In the genomic region with DNA sequence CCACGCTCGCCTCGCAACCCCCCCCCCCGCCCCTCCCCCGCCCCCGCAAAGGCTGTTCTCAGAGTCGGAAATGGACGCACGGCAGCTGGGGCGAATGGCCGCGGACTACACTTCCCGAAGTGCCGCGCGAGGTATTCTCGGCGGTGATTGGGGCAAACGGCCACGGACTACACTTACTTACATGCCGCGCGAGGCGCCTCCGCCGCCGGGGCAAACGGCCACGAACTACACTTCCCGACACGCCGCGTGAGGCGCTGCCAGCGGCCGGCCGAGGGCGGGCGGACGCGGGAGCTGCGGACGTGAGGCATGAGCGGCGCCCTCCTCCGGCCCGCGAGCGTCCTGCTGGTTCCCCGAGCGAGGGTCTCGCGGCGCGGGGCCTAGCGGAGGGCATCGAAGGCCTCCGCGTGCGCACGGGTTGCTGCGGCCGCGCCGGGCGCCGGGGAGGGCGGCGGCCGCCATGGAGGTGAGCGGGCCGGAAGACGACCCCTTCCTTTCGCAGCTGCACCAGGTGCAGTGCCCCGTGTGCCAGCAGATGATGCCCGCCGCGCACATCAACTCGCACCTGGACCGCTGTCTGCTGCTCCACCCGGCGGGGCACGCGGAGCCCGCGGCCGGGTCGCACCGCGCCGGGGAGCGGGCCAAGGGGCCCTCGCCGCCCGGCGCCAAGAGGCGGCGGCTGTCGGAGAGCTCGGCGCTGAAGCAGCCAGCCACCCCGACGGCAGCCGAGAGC, we compare ENCODE assay signal across 8 cellular contexts. TPM values are rescaled to one million over a fixed set of nuclear protein-coding genes. Genes with fewer than 3 reads are reported as not detected.
DNase-seq lines count a peak whose midpoint lies in the region; ATAC-seq and TF ChIP-seq lines count a peak whose summit lies in the region.

Gene WRNIP1, plus strand, starts transcription at position 228 of the 730 bp plus-strand sequence. Its CDS starts 230 bp downstream, at position 458.

- H2AFZ ChIP-seq in DND-41 (ENCODE audit: low read depth, low read length) = peak within 1 kb of the TSS; percentile 96
- H2AFZ ChIP-seq in GM23248 = peak within 1 kb of the TSS; percentile 92

- TF ChIP-seq CTCF in DND-41 (IDR thresholded peaks at IDR 0.05; ENCODE audit: borderline replicate concordance, extremely low read depth, low read length, poor library complexity, severe bottlenecking) = peak; percentile 62

- H3K9me2 ChIP-seq in GM23248 (ENCODE audit: insufficient read depth) = no peaks in the 10 kb centered on the region

- H3K27me3 Mint-ChIP-seq in activated T-helper 1 cell treated with anti-CD3 and anti-CD28 coated beads, Interleukin-12 subunit alpha, Interleukin-12 subunit beta, Interleukin-2, Interleukin-4 antibody, amounts not matched to agents 30 ng/mL and 10 ng/mL and 1 ng/mL, durations not matched to agents 14 hours and 24 hours and 36 hours (ENCODE audit: insufficient read depth) = no peaks in the 10 kb centered on the region
- H3K27me3 Mint-ChIP-seq in naive thymus-derived CD4-positive, alpha-beta T cell = no peaks in the 10 kb centered on the region
- no peaks in the 10 kb centered on the region for H3K27me3 Mint-ChIP-seq in stimulated activated naive B cell treated with anti-CD40 and anti-IgM and Interleukin-4, amounts not matched to agents 10 μg/mL and 1 μg/mL and 100 μg/mL, for 72 hours

- intact Hi-C loops in activated T-helper 1 cell treated with anti-CD3 and anti-CD28 coated beads, Interleukin-12 subunit alpha, Interleukin-12 subunit beta, Interleukin-2, Interleukin-4 antibody, amounts not matched to agents 30 ng/mL and 10 ng/mL and 1 ng/mL, durations not matched to agents 14 hours and 24 hours and 36 hours (cut with micrococcal nuclease) = loop anchor here (1.0 to 10.0 kb wide), 13 partner anchors 137 to 1372 kb away; partner anchors contain the start of genes BPHL, ECI2, GMDS and NQO2
- intact Hi-C loops in naive thymus-derived CD4-positive, alpha-beta T cell (cut with micrococcal nuclease) = loop anchor here (1.0 to 10.0 kb wide), 24 partner anchors 75 to 1370 kb away; partner anchors contain the start of genes BPHL (in 2 of the 2), ECI2 (in 2 of the 2), GMDS (in 2 of the 2) and PSMG4 (in 2 of the 2)

- in situ Hi-C loops in GM23248 (cut with MboI) = no loop called here

- H3K4me2 ChIP-seq in DND-41 (ENCODE audit: insufficient read depth, low read length) (peak within 1 kb of the TSS; percentile 85), GM23248 (ENCODE audit: unreplicated experiment) (peak within 1 kb of the TSS; percentile 86)

- peak within 1 kb of the TSS; percentile 90 for H3K27ac ChIP-seq in DND-41 (ENCODE audit: low read length)
- H3K27ac ChIP-seq in GM23248 = peak within 1 kb of the TSS; percentile 97
- peak within 1 kb of the TSS; percentile 88 for H3K27ac ChIP-seq in naive thymus-derived CD4-positive, alpha-beta T cell (ENCODE audit: low read depth, low read length)

- peaks cover 22% of the 10 kb centered on the region for H3F3A ChIP-seq in GM23248 (ENCODE audit: insufficient read depth)

- H4K20me1 ChIP-seq in DND-41 (ENCODE audit: insufficient read depth, low read length) (peaks cover 41% of the 10 kb centered on the region), GM23248 (ENCODE audit: insufficient read depth) (no peaks in the 10 kb centered on the region; the same call in 1 of the 2 replicates)

- DNase-seq in DND-41 (peak; percentile 97), GM23248 (peak; percentile 100), Kasumi-1 (lab: John Stamatoyannopoulos, UW) (peak; percentile 96 to 97), RKO (ENCODE audit: low spot score) (peak; percentile 99), fibroblast of gingiva (ENCODE audit: low read depth) (peak; percentile 100)
- DNase-seq in activated T-helper 1 cell treated with anti-CD3 and anti-CD28 coated beads, Interleukin-12 subunit alpha, Interleukin-12 subunit beta, Interleukin-2, Interleukin-4 antibody, amounts not matched to agents 30 ng/mL and 10 ng/mL and 1 ng/mL, durations not matched to agents 14 hours and 24 hours and 36 hours (ENCODE audit: low spot score) = peak; percentile 95
- peak; percentile 89 to 97 (median 97) for DNase-seq in naive thymus-derived CD4-positive, alpha-beta T cell
- peak; percentile 98 for DNase-seq in stimulated activated naive B cell treated with anti-CD40 and anti-IgM and Interleukin-4, amounts not matched to agents 10 μg/mL and 1 μg/mL and 100 μg/mL, for 72 hours

- peaks cover 52% of the 10 kb centered on the region for H3K4me1 Mint-ChIP-seq in activated T-helper 1 cell treated with anti-CD3 and anti-CD28 coated beads, Interleukin-12 subunit alpha, Interleukin-12 subunit beta, Interleukin-2, Interleukin-4 antibody, amounts not matched to agents 30 ng/mL and 10 ng/mL and 1 ng/mL, durations not matched to agents 14 hours and 24 hours and 36 hours (ENCODE audit: low read depth)
- H3K4me1 Mint-ChIP-seq in naive thymus-derived CD4-positive, alpha-beta T cell = peaks cover 27 to 54% (median 50%) of the 10 kb centered on the region in 7 donors
- peaks cover 26 to 35% of the 10 kb centered on the region in 2 donors for H3K4me1 Mint-ChIP-seq in stimulated activated naive B cell treated with anti-CD40 and anti-IgM and Interleukin-4, amounts not matched to agents 10 μg/mL and 1 μg/mL and 100 μg/mL, for 72 hours

- H3K4me3 ChIP-seq in DND-41 (ENCODE audit: low read depth in 1 of 2, low read length in 2 of 2) = peak within 1 kb of the TSS; percentile 93 to 96
- peak within 1 kb of the TSS; percentile 92 for H3K4me3 ChIP-seq in GM23248
- peak within 1 kb of the TSS; percentile 76 for H3K4me3 ChIP-seq in naive thymus-derived CD4-positive, alpha-beta T cell (ENCODE audit: low read length)

- H3K27ac Mint-ChIP-seq in activated T-helper 1 cell treated with anti-CD3 and anti-CD28 coated beads, Interleukin-12 subunit alpha, Interleukin-12 subunit beta, Interleukin-2, Interleukin-4 antibody, amounts not matched to agents 30 ng/mL and 10 ng/mL and 1 ng/mL, durations not matched to agents 14 hours and 24 hours and 36 hours = peak within 1 kb of the TSS; percentile 98
- peak within 1 kb of the TSS; percentile 89 to 100 (median 99) for H3K27ac Mint-ChIP-seq in naive thymus-derived CD4-positive, alpha-beta T cell
- peak within 1 kb of the TSS; percentile 100 for H3K27ac Mint-ChIP-seq in stimulated activated naive B cell treated with anti-CD40 and anti-IgM and Interleukin-4, amounts not matched to agents 10 μg/mL and 1 μg/mL and 100 μg/mL, for 72 hours

- peak; percentile 90 for ATAC-seq in DND-41 (ENCODE audit: insufficient read depth, low read depth)
- peak; percentile 90 for ATAC-seq in naive thymus-derived CD4-positive, alpha-beta T cell
- ATAC-seq in stimulated activated naive B cell treated with anti-CD40 and anti-IgM and Interleukin-4, amounts not matched to agents 10 μg/mL and 1 μg/mL and 100 μg/mL, for 72 hours (replicated peaks) = peak; percentile 90 to 93

- no peaks in the 10 kb centered on the region for H3K9me3 ChIP-seq in DND-41 (ENCODE audit: insufficient read depth, low read length, severe bottlenecking)
- no peaks in the 10 kb centered on the region for H3K9me3 ChIP-seq in GM23248 (ENCODE audit: low read depth)
- no peaks in the 10 kb centered on the region for H3K9me3 ChIP-seq in naive thymus-derived CD4-positive, alpha-beta T cell (ENCODE audit: control insufficient read depth in 2 of 3, low read length in 3 of 3)

- POLR2A ChIA-PET in naive thymus-derived CD4-positive, alpha-beta T cell (lab: Charles Lee) = interaction anchor here (0.6 to 4.2 kb wide), 14 partner anchors 8 to 1191 kb away, joined by 3 to 23 read pairs (median 5); partner anchors contain the start of genes RIPK1 and SERPINB1

- H3K4me1 ChIP-seq in DND-41 (ENCODE audit: insufficient read depth, low read length) (peaks cover 43% of the 10 kb centered on the region), GM23248 (ENCODE audit: insufficient read depth) (peaks cover 28% of the 10 kb centered on the region)
- peaks cover 30 to 31% of the 10 kb centered on the region in 2 donors for H3K4me1 ChIP-seq in naive thymus-derived CD4-positive, alpha-beta T cell (ENCODE audit: control insufficient read depth in 2 of 2, insufficient read depth in 2 of 2, low read length in 2 of 2)

- H3K36me3 Mint-ChIP-seq in activated T-helper 1 cell treated with anti-CD3 and anti-CD28 coated beads, Interleukin-12 subunit alpha, Interleukin-12 subunit beta, Interleukin-2, Interleukin-4 antibody, amounts not matched to agents 30 ng/mL and 10 ng/mL and 1 ng/mL, durations not matched to agents 14 hours and 24 hours and 36 hours (ENCODE audit: low read depth) = peaks cover 19% of the 10 kb centered on the region
- peaks cover 0 to 13% (median 6%) of the 10 kb centered on the region in 5 donors for H3K36me3 Mint-ChIP-seq in naive thymus-derived CD4-positive, alpha-beta T cell
- peaks cover 3 to 15% of the 10 kb centered on the region in 2 donors for H3K36me3 Mint-ChIP-seq in stimulated activated naive B cell treated with anti-CD40 and anti-IgM and Interleukin-4, amounts not matched to agents 10 μg/mL and 1 μg/mL and 100 μg/mL, for 72 hours

- no peaks in the 10 kb centered on the region for H3K9me3 Mint-ChIP-seq in activated T-helper 1 cell treated with anti-CD3 and anti-CD28 coated beads, Interleukin-12 subunit alpha, Interleukin-12 subunit beta, Interleukin-2, Interleukin-4 antibody, amounts not matched to agents 30 ng/mL and 10 ng/mL and 1 ng/mL, durations not matched to agents 14 hours and 24 hours and 36 hours
- H3K9me3 Mint-ChIP-seq in naive thymus-derived CD4-positive, alpha-beta T cell = peaks cover 0 to 2% (median 0%) of the 10 kb centered on the region in 11 donors
- H3K9me3 Mint-ChIP-seq in stimulated activated naive B cell treated with anti-CD40 and anti-IgM and Interleukin-4, amounts not matched to agents 10 μg/mL and 1 μg/mL and 100 μg/mL, for 72 hours = peaks cover 0 to 2% of the 10 kb centered on the region in 2 donors

- CTCF ChIA-PET in naive thymus-derived CD4-positive, alpha-beta T cell (lab: Charles Lee) = interaction anchor here (0.6 to 1.0 kb wide), 2 partner anchors 60 to 175 kb away, joined by 3 read pairs; no protein-coding TSS in a partner anchor

- WGBS in GM23248 (ENCODE audit: low coverage in 1 of 2, low lambda C conversion rate in 2 of 2, missing lambda C conversion rate in 2 of 2), 2 experiments = 0% methylated on average over 77 to 82 of the region's 104 CpGs

- peaks cover 37% of the 10 kb centered on the region for H3K36me3 ChIP-seq in DND-41 (ENCODE audit: insufficient read depth, low read length)
- H3K36me3 ChIP-seq in GM23248 (ENCODE audit: low read depth) = 0 out of 2 replicates have a peak, but pooled peaks cover 9% of the 10 kb centered on the region
- H3K36me3 ChIP-seq in naive thymus-derived CD4-positive, alpha-beta T cell (ENCODE audit: control insufficient read depth in 2 of 3, insufficient read depth in 3 of 3, low read length in 3 of 3) = peaks cover 0 to 5% (median 4%) of the 10 kb centered on the region in 3 experiments

- H3K4me3 Mint-ChIP-seq in activated T-helper 1 cell treated with anti-CD3 and anti-CD28 coated beads, Interleukin-12 subunit alpha, Interleukin-12 subunit beta, Interleukin-2, Interleukin-4 antibody, amounts not matched to agents 30 ng/mL and 10 ng/mL and 1 ng/mL, durations not matched to agents 14 hours and 24 hours and 36 hours = peak within 1 kb of the TSS; percentile 96
- H3K4me3 Mint-ChIP-seq in naive thymus-derived CD4-positive, alpha-beta T cell = peak within 1 kb of the TSS; percentile 86 to 96 (median 94)
- peak within 1 kb of the TSS; percentile 94 to 97 for H3K4me3 Mint-ChIP-seq in stimulated activated naive B cell treated with anti-CD40 and anti-IgM and Interleukin-4, amounts not matched to agents 10 μg/mL and 1 μg/mL and 100 μg/mL, for 72 hours

- peak within 1 kb of the TSS; percentile 91 for H3K9ac ChIP-seq in DND-41 (ENCODE audit: low read depth, low read length)
- H3K9ac ChIP-seq in GM23248 = peak within 1 kb of the TSS; percentile 94

- H3K27me3 ChIP-seq in DND-41 (ENCODE audit: insufficient read depth, low read length, poor library complexity) = no peaks in the 10 kb centered on the region
- H3K27me3 ChIP-seq in GM23248 (replicated peaks; ENCODE audit: insufficient read depth) = no peaks in the 10 kb centered on the region
- H3K27me3 ChIP-seq in naive thymus-derived CD4-positive, alpha-beta T cell (ENCODE audit: control insufficient read depth in 2 of 2, insufficient read depth in 2 of 2, low read length in 2 of 2) = no peaks in the 10 kb centered on the region

- H3K79me2 ChIP-seq in DND-41 (ENCODE audit: insufficient read depth, low read length) = peaks cover 51% of the 10 kb centered on the region
- peaks cover 45% of the 10 kb centered on the region for H3K79me2 ChIP-seq in GM23248 (ENCODE audit: insufficient read depth)

RNA-seq across cellular contexts. Expression of gene WRNIP1, which starts in this region (rescaled TPM):
- 63.1 and 64.9 TPM in 2 replicates for total RNA-seq in GM23248 (2014; rRNA removed; shearing (Covaris generic))
- polyA plus RNA-seq in GM23248 (2016; fragmentation: Nextera tagmentation; extraction: Ambion mirVana) = 16.8 and 17.0 TPM in 2 replicates
- 47.5 and 51.3 TPM in 2 replicates for total RNA-seq in activated T-helper 1 cell treated with anti-CD3 and anti-CD28 coated beads, Interleukin-12 subunit alpha, Interleukin-12 subunit beta, Interleukin-2, Interleukin-4 antibody, amounts not matched to agents 30 ng/mL and 10 ng/mL and 1 ng/mL, durations not matched to agents 14 hours and 24 hours and 36 hours
- total RNA-seq in naive thymus-derived CD4-positive, alpha-beta T cell = 10 to 100 TPM; 31.2 to 47.6 (median 37.8) TPM
- polyA plus RNA-seq in naive thymus-derived CD4-positive, alpha-beta T cell = 10 to 100 TPM; 21.8 to 61.8 TPM

Comparison
In these comparisons a context has a peak if more than half of its experiments do, and no peak if none do; other contexts are left out.
1. Peak in every context shown above with its lines: DNase-seq, ATAC-seq, H3K4me3 ChIP-seq and H3K27ac ChIP-seq.